8 cellular contexts compared by ENCODE assay signal in the genomic region with DNA sequence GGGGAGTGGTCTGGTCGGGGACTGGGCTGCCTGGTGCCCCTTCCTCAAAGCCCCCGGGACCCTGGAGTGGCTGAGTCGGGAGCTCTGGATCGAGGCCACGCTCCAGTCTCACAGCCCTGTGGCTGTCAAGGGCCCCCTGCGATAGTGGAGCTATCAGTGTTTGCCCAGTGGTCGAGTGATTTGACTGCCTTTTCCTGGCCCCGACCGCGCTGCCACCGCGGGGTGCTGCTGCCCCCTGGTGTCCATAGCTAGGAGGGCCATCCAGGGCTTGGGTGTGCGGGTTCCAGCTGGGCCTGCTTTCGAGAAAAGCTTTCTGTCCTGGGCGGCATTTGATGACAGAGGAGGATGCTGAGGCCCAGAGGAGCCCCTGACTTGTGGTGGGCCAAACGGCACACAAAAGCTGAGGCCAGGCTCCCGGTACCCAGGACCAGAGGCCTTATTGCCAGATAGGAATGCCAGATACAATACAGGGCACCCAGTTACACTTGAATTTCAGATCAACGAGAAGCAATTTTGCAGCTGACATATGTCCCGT. TPM values are rescaled to one million over a fixed set of nuclear protein-coding genes. Genes with fewer than 3 reads are reported as not detected.
DNase-seq lines count a peak whose midpoint lies in the region; ATAC-seq and TF ChIP-seq lines count a peak whose summit lies in the region.

No MANE protein-coding gene starts in this region.

- no peak overlapping the region for H2BK5ac ChIP-seq in H9 (ENCODE audit: insufficient read length, low read length)

- H2AFZ ChIP-seq in DND-41 (ENCODE audit: low read depth, low read length) (peak overlapping the region; percentile 50; the same call in 1 of the 2 replicates), H9 (ENCODE audit: low read length) (no peak overlapping the region)

- TF ChIP-seq CTCF in DND-41 (IDR thresholded peaks at IDR 0.05; ENCODE audit: borderline replicate concordance, extremely low read depth, low read length, poor library complexity, severe bottlenecking) (peak; percentile 95), H9 (conservative IDR thresholded peaks at IDR 0.05) (peak; percentile 95), NB4 (IDR thresholded peaks at IDR 0.05; ENCODE audit: low read depth, low read length) (peak; percentile 97), heart right ventricle (IDR thresholded peaks at IDR 0.05) (peak; percentile 92 to 99 (median 97)), sigmoid colon (IDR thresholded peaks at IDR 0.05) (peak; percentile 94 to 97 (median 96))

- H3K27me3 ChIP-seq in DND-41 (ENCODE audit: insufficient read depth, low read length, poor library complexity), result no peaks in the 10 kb centered on the region
- no peaks in the 10 kb centered on the region for H3K27me3 ChIP-seq in H9 (ENCODE audit: insufficient read depth, low read length)
- peaks cover 0 to 8% (median 0%) of the 10 kb centered on the region in 7 donors for H3K27me3 ChIP-seq in heart right ventricle
- no peaks in the 10 kb centered on the region for H3K27me3 ChIP-seq in sigmoid colon

- no peak overlapping the region for H3K14ac ChIP-seq in H9 (ENCODE audit: insufficient read depth, low read length)

- no peak overlapping the region for H2BK12ac ChIP-seq in H9 (ENCODE audit: insufficient read length, low read depth, low read length)

- no peak overlapping the region for H3K27ac ChIP-seq in DND-41 (ENCODE audit: low read length)
- no peak overlapping the region for H3K27ac ChIP-seq in H9 (ENCODE audit: insufficient read length, low read depth, low read length)
- H3K27ac ChIP-seq in heart right ventricle, result no peak overlapping the region
- no peak overlapping the region for H3K27ac ChIP-seq in sigmoid colon

- H2BK15ac ChIP-seq in H9 (ENCODE audit: low read depth, low read length), result no peak overlapping the region

- TF ChIP-seq POLR2A in NB4 (IDR thresholded peaks at IDR 0.05; ENCODE audit: extremely low read depth, insufficient read length) (no peak), sigmoid colon (IDR thresholded peaks at IDR 0.05) (no peak)

- no peak overlapping the region for H3K23ac ChIP-seq in H9 (ENCODE audit: insufficient read length, low read depth, low read length)

- peaks cover 1 to 6% (median 5%) of the 10 kb centered on the region in 3 experiments; a peak in 5 of 7 replicates for H3K36me3 Mint-ChIP-seq in H9 (ENCODE audit: insufficient read depth in 1 of 3, low read depth in 3 of 3)
- peaks cover 1% of the 10 kb centered on the region for H3K36me3 Mint-ChIP-seq in activated naive CD8-positive, alpha-beta T cell treated with anti-CD3 and anti-CD28 coated beads for 36 hours

- ATAC-seq in DND-41 (ENCODE audit: insufficient read depth, low read depth), result peak; percentile 85
- peak; percentile 74 to 93 (median 86) for ATAC-seq in heart right ventricle
- ATAC-seq in GM18520 (IDR thresholded peaks at IDR 0.05; ENCODE audit: unreplicated experiment), result no peak

- H3K9me3 Mint-ChIP-seq in H9, result peaks cover 0 to 4% of the 10 kb centered on the region in 2 experiments; a peak in 1 of 5 replicates
- no peaks in the 10 kb centered on the region for H3K9me3 Mint-ChIP-seq in activated naive CD8-positive, alpha-beta T cell treated with anti-CD3 and anti-CD28 coated beads for 36 hours

- H2BK20ac ChIP-seq in H9 (ENCODE audit: low read depth, low read length, poor library complexity, severe bottlenecking), result no peak overlapping the region

- no peak overlapping the region for H3K56ac ChIP-seq in H9 (ENCODE audit: insufficient read length, low read depth, low read length)

- no peak overlapping the region for H3K18ac ChIP-seq in H9 (ENCODE audit: insufficient read length, low read depth, low read length)

- no peak overlapping the region for H4K91ac ChIP-seq in H9 (ENCODE audit: insufficient read length, low read depth, low read length)

- no peak for TF ChIP-seq EP300 in sigmoid colon (IDR thresholded peaks at IDR 0.05)

- H4K20me1 ChIP-seq in DND-41 (ENCODE audit: insufficient read depth, low read length) (peaks cover 3% of the 10 kb centered on the region), H9 (ENCODE audit: control insufficient read depth, insufficient read depth, insufficient read length) (no peaks in the 10 kb centered on the region)

- no peak overlapping the region for H3K27ac Mint-ChIP-seq in H9
- no peak overlapping the region for H3K27ac Mint-ChIP-seq in activated naive CD8-positive, alpha-beta T cell treated with anti-CD3 and anti-CD28 coated beads for 36 hours

- no peak overlapping the region for H2AK5ac ChIP-seq in H9 (ENCODE audit: insufficient read length, low read length)

- H4K8ac ChIP-seq in H9 (replicated peaks; ENCODE audit: insufficient read length, low read depth, low read length), result no peak overlapping the region

- H3K9ac ChIP-seq in DND-41 (ENCODE audit: low read depth, low read length) (no peak overlapping the region), H9 (ENCODE audit: extremely low read depth, insufficient read length, low read length) (no peak overlapping the region)

- H3K4me3 ChIP-seq in DND-41 (ENCODE audit: low read depth in 1 of 2, low read length in 2 of 2) (no peak overlapping the region), NB4 (ENCODE audit: low read depth, low read length) (no peak overlapping the region), heart right ventricle (no peak overlapping the region), sigmoid colon (no peak overlapping the region)

- no peak overlapping the region for H4K5ac ChIP-seq in H9 (ENCODE audit: insufficient read length, low read depth, low read length)

- H3K9me3 ChIP-seq in DND-41 (ENCODE audit: insufficient read depth, low read length, severe bottlenecking) (no peaks in the 10 kb centered on the region), H9 (ENCODE audit: control insufficient read depth, low read depth, low read length) (no peaks in the 10 kb centered on the region), heart right ventricle (no peaks in the 10 kb centered on the region), sigmoid colon (no peaks in the 10 kb centered on the region)

- intact Hi-C loops in heart right ventricle (cut with DNase I) (loop anchor here (1.0 to 10.0 kb wide), 14 partner anchors 230 to 630 kb away; partner anchors contain the start of gene RRM2 (in 2 of the 10)), sigmoid colon (cut with DNase I) (loop anchor here (1.0 to 10.0 kb wide), 5 partner anchors 165 to 640 kb away; no protein-coding TSS in a partner anchor)

- H3K4ac ChIP-seq in H9 (ENCODE audit: low read depth, low read length), result no peak overlapping the region

- WGBS in H9 (ENCODE audit: extremely low coverage, insufficient read length, low lambda C conversion rate), result no CpG with 5 or more reads among the region's 19 CpGs
- 10 to 12% methylated on average over 17 to 19 of the region's 19 CpGs for WGBS in heart right ventricle, 2 donors
- WGBS in sigmoid colon, 2 donors, result 11 to 17% methylated on average over 19 of the region's 19 CpGs

- DNase-seq in DND-41 (peak; percentile 73), H9 (peak; percentile 87), NB4 (ENCODE audit: low read depth) (peak; percentile 88), SW 1271 (lab: John Stamatoyannopoulos, UW) (peak; percentile 22 to 81), heart right ventricle (peak; percentile 62 to 78), sigmoid colon (peak; percentile 85)
- peak; percentile 79 for DNase-seq in activated naive CD8-positive, alpha-beta T cell treated with anti-CD3 and anti-CD28 coated beads for 36 hours

- no peak overlapping the region for H3T11ph ChIP-seq in H9 (ENCODE audit: low read length)

- H3K4me1 ChIP-seq in DND-41 (ENCODE audit: insufficient read depth, low read length) (peaks cover 3% of the 10 kb centered on the region; the same call in 1 of the 2 replicates), H9 (ENCODE audit: insufficient read depth, low read length) (no peaks in the 10 kb centered on the region), heart right ventricle (peaks cover 0 to 26% (median 10%) of the 10 kb centered on the region in 9 donors), sigmoid colon (peaks cover 0 to 6% (median 4%) of the 10 kb centered on the region in 4 donors)

- H3K4me3 Mint-ChIP-seq in H9, result no peak overlapping the region
- H3K4me3 Mint-ChIP-seq in activated naive CD8-positive, alpha-beta T cell treated with anti-CD3 and anti-CD28 coated beads for 36 hours, result no peak overlapping the region

- H3K27me3 Mint-ChIP-seq in H9 (ENCODE audit: low read depth), result peaks cover 16% of the 10 kb centered on the region
- H3K27me3 Mint-ChIP-seq in activated naive CD8-positive, alpha-beta T cell treated with anti-CD3 and anti-CD28 coated beads for 36 hours, result peaks cover 4% of the 10 kb centered on the region

- H3K36me3 ChIP-seq in DND-41 (ENCODE audit: insufficient read depth, low read length), result peaks cover 14% of the 10 kb centered on the region
- H3K36me3 ChIP-seq in heart right ventricle, result peaks cover 0 to 10% (median 3%) of the 10 kb centered on the region in 9 donors
- peaks cover 0 to 9% (median 3%) of the 10 kb centered on the region in 4 donors for H3K36me3 ChIP-seq in sigmoid colon

- no peaks in the 10 kb centered on the region for H3K79me1 ChIP-seq in H9 (ENCODE audit: insufficient read depth, low read depth, low read length, poor library complexity, severe bottlenecking)

- no peaks in the 10 kb centered on the region for H3K23me2 ChIP-seq in H9 (ENCODE audit: insufficient read length, low read depth, low read length, poor library complexity, severe bottlenecking)

- H3K4me1 Mint-ChIP-seq in H9, result peaks cover 6% of the 10 kb centered on the region in 2 experiments; a peak in 3 of 4 replicates
- H3K4me1 Mint-ChIP-seq in activated naive CD8-positive, alpha-beta T cell treated with anti-CD3 and anti-CD28 coated beads for 36 hours, result peaks cover 14% of the 10 kb centered on the region

- H2BK120ac ChIP-seq in H9 (ENCODE audit: low read depth, low read length, poor library complexity, severe bottlenecking), result no peak overlapping the region

- H3K79me2 ChIP-seq in DND-41 (ENCODE audit: insufficient read depth, low read length) (no peaks in the 10 kb centered on the region), H9 (ENCODE audit: insufficient read depth, low read length) (no peaks in the 10 kb centered on the region)

- H3K4me2 ChIP-seq in DND-41 (ENCODE audit: insufficient read depth, low read length) (peak overlapping the region; percentile 50; the same call in 1 of the 2 replicates), H9 (ENCODE audit: insufficient read depth, insufficient read length, low read length) (no peak overlapping the region)

RNA-seq across cellular contexts. Expression of gene ODC1, which starts 13.2 kb away (rescaled TPM):
- 46.5 and 48.3 TPM in 2 replicates for total RNA-seq in H9 (2021)
- total RNA-seq in activated naive CD8-positive, alpha-beta T cell treated with anti-CD3 and anti-CD28 coated beads for 36 hours, result 100 to 1,000 TPM; 357 to 367 TPM
- 10 to 100 TPM; 25.4 to 92.8 (median 56.0) TPM for total RNA-seq in heart right ventricle
- polyA plus RNA-seq in heart right ventricle, result 10 to 100 TPM in 1 of 2 donors, 1 to 10 TPM in 1; 4.1 to 81.9 TPM
- 10 to 100 TPM; 44.6 to 84.4 (median 53.7) TPM for total RNA-seq in sigmoid colon
- polyA plus RNA-seq in sigmoid colon, result 10 to 100 TPM; 34.8 to 88.2 (median 54.3) TPM
